In the genomic region with DNA sequence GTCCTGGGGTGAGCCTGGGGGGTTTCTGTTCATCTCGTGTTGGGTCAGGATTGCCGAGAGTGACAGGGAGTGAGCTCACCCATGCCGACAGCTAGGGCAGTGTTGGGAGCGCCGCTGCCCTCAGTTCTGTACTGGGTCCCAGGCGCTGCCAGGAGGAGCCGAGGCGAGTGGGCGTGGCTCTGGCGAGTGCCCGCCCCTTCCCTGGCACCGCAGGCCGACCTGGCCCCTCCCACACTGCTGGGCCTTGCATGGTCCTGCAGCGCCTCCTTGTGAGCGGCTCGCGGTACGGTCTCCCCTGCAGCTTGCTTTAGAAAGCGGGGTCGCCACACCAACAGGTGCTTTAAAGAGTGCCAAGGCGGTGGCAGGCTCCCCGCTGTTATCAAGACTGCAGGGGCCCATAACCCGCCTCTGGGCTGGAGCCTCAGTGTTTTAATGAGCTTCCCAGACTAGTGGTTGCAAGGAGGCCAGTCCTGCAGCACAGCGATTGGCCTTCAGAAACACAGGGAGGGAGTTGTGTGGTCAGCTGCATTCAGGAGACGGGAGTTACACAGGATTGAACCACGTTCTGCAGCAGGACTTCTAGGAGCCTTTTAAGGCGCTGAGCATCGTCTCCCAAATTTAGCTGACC, we compare ENCODE assay signal across 8 cellular contexts.
DNase-seq lines count a peak whose midpoint lies in the region; ATAC-seq, FAIRE-seq and TF ChIP-seq lines count a peak whose summit lies in the region.
"Not testable (repeated sequence)": the region's sequence is repeated elsewhere in the genome, so short reads cannot be mapped to it uniquely, and the experiment has no call there.

No MANE protein-coding gene starts in this region.

- TF ChIP-seq CTCF in cardiac fibroblast (IDR thresholded peaks at IDR 0.05; ENCODE audit: low read depth, low read length) = peak; percentile 82
- peak; percentile 76 for TF ChIP-seq CTCF in kidney (IDR thresholded peaks at IDR 0.05; ENCODE audit: borderline replicate concordance, extremely low read depth, insufficient read depth)

- not testable (repeated sequence) for H3K4me3 ChIP-seq in cardiac fibroblast (replicated peaks in 1 of 2; ENCODE audit: low read depth in 2 of 2, low read length in 2 of 2)
- peak overlapping the region in 1 of 2 donors; percentile 35 for H3K4me3 ChIP-seq in kidney (ENCODE audit: low read length in 2 of 2)

- DNase-seq in Ammon's horn (ENCODE audit: low spot score) = peak; percentile 98
- peak; percentile 65 for DNase-seq in NCI-H345 treated with DMSO at 0.1 percent for 48 hours (lab: John Stamatoyannopoulos, UW; ENCODE audit: unreplicated experiment)
- DNase-seq in activated CD4-positive, CD25-positive, alpha-beta regulatory T cell treated with anti-CD3 and anti-CD28 coated beads, Interleukin-2, amount 50 U/mL, for 72 hours = peak; percentile 92
- peak; percentile 84 to 92 for DNase-seq in cardiac fibroblast (ENCODE audit: low read depth in 2 of 2)
- peak; percentile 97 for DNase-seq in kidney
- DNase-seq in stimulated activated CD4-positive, alpha-beta T cell treated with anti-CD3 and anti-CD28 coated beads, Interleukin-15, amount 100 ng/mL, for 48 hours (ENCODE audit: low read depth in 2 of 2) = peak; percentile 88 to 89

- H3K27ac ChIP-seq in kidney (ENCODE audit: low read depth in 2 of 2, low read length in 2 of 2) = not testable (repeated sequence)

- intact Hi-C loops in kidney (cut with DNase I) = not testable (repeated sequence)

- H3K9me3 ChIP-seq in kidney (ENCODE audit: control insufficient read depth in 1 of 2, low read length in 2 of 2) = not testable (repeated sequence)

- H3K36me3 ChIP-seq in kidney (ENCODE audit: control insufficient read depth in 1 of 2, insufficient read depth in 2 of 2, low read length in 2 of 2) = not testable (repeated sequence)

- not testable (repeated sequence) for FAIRE-seq in kidney (lab: Jason Lieb, UNC)

- H3K4me1 ChIP-seq in kidney (ENCODE audit: control insufficient read depth in 1 of 2, insufficient read depth in 1 of 2, low read depth in 1 of 2, low read length in 2 of 2) = not testable (repeated sequence)

- H3K9ac ChIP-seq in kidney (ENCODE audit: low read length in 2 of 2) = not testable (repeated sequence)

- ATAC-seq in GM19324 (IDR thresholded peaks at IDR 0.05; ENCODE audit: low FRiP score, unreplicated experiment) (peak; percentile 78), HG03378 (IDR thresholded peaks at IDR 0.05; ENCODE audit: unreplicated experiment) (peak; percentile 79)
